Comparison of ENCODE assay signal across 9 cellular contexts in genomic region chr2:9002313-9002636, GRCh38. TPM values are rescaled to one million over a fixed set of nuclear protein-coding genes. Genes with fewer than 3 reads are reported as not detected.
A peak's percentile ranks its signal among the peaks of the same experiment; 100 is the strongest.
DNase-seq lines count a peak whose midpoint lies in the region; ATAC-seq, FAIRE-seq and TF ChIP-seq lines count a peak whose summit lies in the region.
"Had no signal": no experiment of that assay in that cellular context is flagged by ENCODE, and none has a peak within 500 bp of the region (broad histone marks: within the 10 kb centered on the region; RNA-seq: fewer than 3 reads in every experiment).

No MANE protein-coding gene starts in this region.

- H3K18ac ChIP-seq in neuronal stem cell (ENCODE audit: low read length): no peak overlapping the region

- H3K4ac ChIP-seq in neuronal stem cell (ENCODE audit: low read length): no peak overlapping the region

- H3K27me3 ChIP-seq in CD4-positive, alpha-beta memory T cell (ENCODE audit: insufficient read depth, low read length): no peaks in the 10 kb centered on the region
- no peaks in the 10 kb centered on the region for H3K27me3 ChIP-seq in PC-9 (ENCODE audit: insufficient read depth, low read depth)
- no peaks in the 10 kb centered on the region for H3K27me3 ChIP-seq in endothelial cell of umbilical vein (ENCODE audit: control insufficient read depth in 2 of 2, insufficient read depth in 2 of 2, low read length in 2 of 2)
- no peaks in the 10 kb centered on the region for H3K27me3 ChIP-seq in neuronal stem cell (ENCODE audit: control insufficient read depth in 3 of 3, insufficient read depth in 3 of 3, low read depth in 1 of 3, low read length in 3 of 3)
- no peaks in the 10 kb centered on the region for H3K27me3 ChIP-seq in effector memory CD4-positive, alpha-beta T cell (replicated peaks; ENCODE audit: control insufficient read depth, insufficient read depth, low read length, poor library complexity, severe bottlenecking)

- ATAC-seq in HG03039 (IDR thresholded peaks at IDR 0.05; ENCODE audit: unreplicated experiment): no peak
- ATAC-seq: activated naive CD4-positive, alpha-beta T cell treated with anti-CD3 and anti-CD28 coated beads, Interleukin-2, amount 50 U/mL, for 72 hours had no signal

- H3K9me3 ChIP-seq in CD4-positive, alpha-beta memory T cell (ENCODE audit: control insufficient read depth in 1 of 2, low read length in 2 of 2): no peaks in the 10 kb centered on the region
- H3K9me3 ChIP-seq in PC-9 (ENCODE audit: insufficient read depth, low read depth): no peaks in the 10 kb centered on the region
- no peaks in the 10 kb centered on the region for H3K9me3 ChIP-seq in endothelial cell of umbilical vein (replicated peaks; ENCODE audit: control insufficient read depth, insufficient read depth, low read length)
- H3K9me3 ChIP-seq in neuronal stem cell (replicated peaks in 1 of 2; ENCODE audit: control insufficient read depth in 2 of 2, insufficient read depth in 1 of 2, low read depth in 1 of 2, low read length in 2 of 2): peaks cover 0 to 4% of the 10 kb centered on the region in 2 donors
- H3K9me3 ChIP-seq in effector memory CD4-positive, alpha-beta T cell (ENCODE audit: control insufficient read depth, low read length): no peaks in the 10 kb centered on the region

- peak overlapping the region; percentile 98 for H3K4me2 ChIP-seq in PC-9
- H3K4me2 ChIP-seq in endothelial cell of umbilical vein (ENCODE audit: insufficient read depth, low read length): peak overlapping the region; percentile 87
- H3K4me2 ChIP-seq in neuronal stem cell (ENCODE audit: insufficient read depth, low read length, poor library complexity, severe bottlenecking): peak overlapping the region; percentile 93

- no peaks in the 10 kb centered on the region for H3K36me3 Mint-ChIP-seq in CD4-positive, alpha-beta memory T cell
- H3K36me3 Mint-ChIP-seq: activated naive CD4-positive, alpha-beta T cell treated with anti-CD3 and anti-CD28 coated beads, Interleukin-2, amount 50 U/mL, for 72 hours had no signal

- no peak overlapping the region for H2BK5ac ChIP-seq in neuronal stem cell (ENCODE audit: low read length)

- H3K9me3 Mint-ChIP-seq in CD4-positive, alpha-beta memory T cell: no peaks in the 10 kb centered on the region
- H3K9me3 Mint-ChIP-seq: activated naive CD4-positive, alpha-beta T cell treated with anti-CD3 and anti-CD28 coated beads, Interleukin-2, amount 50 U/mL, for 72 hours had no signal

- H3K27ac Mint-ChIP-seq in CD4-positive, alpha-beta memory T cell: no peak overlapping the region
- H3K27ac Mint-ChIP-seq: activated naive CD4-positive, alpha-beta T cell treated with anti-CD3 and anti-CD28 coated beads, Interleukin-2, amount 50 U/mL, for 72 hours had no signal

- H3K9me1 ChIP-seq in endothelial cell of umbilical vein (replicated peaks; ENCODE audit: control insufficient read depth, extremely low read depth, insufficient read depth, low read length): no peaks in the 10 kb centered on the region

- H4K91ac ChIP-seq in neuronal stem cell (ENCODE audit: low read depth, low read length, poor library complexity): no peak overlapping the region

- H3K79me2 ChIP-seq in PC-9 (ENCODE audit: low read depth) (peaks cover 65% of the 10 kb centered on the region), endothelial cell of umbilical vein (ENCODE audit: control insufficient read depth, insufficient read depth, low read length) (no peaks in the 10 kb centered on the region)

- TF ChIP-seq CTCF in PC-9 (conservative IDR thresholded peaks at IDR 0.05) (no peak), endothelial cell of umbilical vein (IDR thresholded peaks at IDR 0.05; ENCODE audit: extremely low read depth in 1 of 2, insufficient read depth in 1 of 2, low read depth in 1 of 2, low read length in 2 of 2) (no peak)

- H3F3A ChIP-seq in PC-9 (ENCODE audit: insufficient read depth, low read depth): peaks cover 36% of the 10 kb centered on the region

- intact Hi-C loops in CD4-positive, alpha-beta memory T cell (cut with micrococcal nuclease): loop anchor here (5.0 kb wide), 2 partner anchors 165 to 320 kb away; partner anchors contain the start of genes ID2 and KIDINS220
- intact Hi-C loops in PC-9 (cut with micrococcal nuclease; ENCODE audit: unreplicated experiment): loop anchor here (5.0 to 10.0 kb wide), 3 partner anchors 55 to 333 kb away; no protein-coding TSS in a partner anchor
- intact Hi-C loops in endothelial cell of umbilical vein (cut with micrococcal nuclease): loop anchor here (2.0 to 5.0 kb wide), 3 partner anchors 105 to 321 kb away; no protein-coding TSS in a partner anchor

- peaks cover 6% of the 10 kb centered on the region for H3K4me1 ChIP-seq in CD4-positive, alpha-beta memory T cell (ENCODE audit: insufficient read depth, low read length)
- H3K4me1 ChIP-seq in PC-9 (replicated peaks; ENCODE audit: insufficient read depth) (peaks cover 55% of the 10 kb centered on the region), endothelial cell of umbilical vein (ENCODE audit: control insufficient read depth, extremely low read depth, insufficient read depth, low read length) (peaks cover 11% of the 10 kb centered on the region), neuronal stem cell (ENCODE audit: control insufficient read depth in 2 of 2, insufficient read depth in 1 of 2, low read depth in 1 of 2, low read length in 2 of 2) (peaks cover 2 to 11% of the 10 kb centered on the region in 2 donors)
- peaks cover 5% of the 10 kb centered on the region for H3K4me1 ChIP-seq in effector memory CD4-positive, alpha-beta T cell (ENCODE audit: control insufficient read depth, insufficient read depth, low read length, poor library complexity, severe bottlenecking)

- no peak for DNase-seq in CD4-positive, alpha-beta memory T cell
- no peak for DNase-seq in PC-9
- DNase-seq in endothelial cell of umbilical vein (ENCODE audit: low read depth, low spot score): no peak
- no peak for DNase-seq in neuronal stem cell (ENCODE audit: low spot score)
- DNase-seq in NCI-H128 (lab: John Stamatoyannopoulos, UW; ENCODE audit: unreplicated experiment): no peak
- no peak for DNase-seq in effector memory CD4-positive, alpha-beta T cell
- no peak for DNase-seq in NCI-H510A treated with DMSO at 0.1 percent for 48 hours (lab: John Stamatoyannopoulos, UW)

- no peaks in the 10 kb centered on the region for H3K9me2 ChIP-seq in PC-9 (ENCODE audit: insufficient read depth)

- CTCF ChIA-PET in CD4-positive, alpha-beta memory T cell (lab: Charles Lee; ENCODE audit: partially characterized antibody): no interaction called here
- CTCF ChIA-PET in PC-9 (lab: Charles Lee): no interaction called here
- CTCF ChIA-PET in endothelial cell of umbilical vein (lab: Charles Lee): no interaction called here

- H2BK12ac ChIP-seq in neuronal stem cell (ENCODE audit: low read length): no peak overlapping the region

- peaks cover 10 to 22% (median 14%) of the 10 kb centered on the region in 4 donors for H3K4me1 Mint-ChIP-seq in CD4-positive, alpha-beta memory T cell

- no peak for TF ChIP-seq POLR2A in endothelial cell of umbilical vein (IDR thresholded peaks at IDR 0.05; ENCODE audit: low read depth, low read length)

- FAIRE-seq in endothelial cell of umbilical vein (lab: Jason Lieb, UNC): no peak

- WGBS in neuronal stem cell (ENCODE audit: extremely low coverage in 2 of 2, insufficient read length in 2 of 2, insufficient replicate concordance in 1 of 2), 2 donors: no CpG with 5 or more reads among the region's 7 CpGs

- no peak overlapping the region for H4K8ac ChIP-seq in neuronal stem cell (ENCODE audit: low read depth, low read length)

- no peak overlapping the region for H3K27ac ChIP-seq in CD4-positive, alpha-beta memory T cell (ENCODE audit: low read depth, low read length)
- peak overlapping the region; percentile 78 for H3K27ac ChIP-seq in PC-9
- no peak overlapping the region for H3K27ac ChIP-seq in endothelial cell of umbilical vein (ENCODE audit: insufficient read depth, low read depth, low read length)
- no peak overlapping the region for H3K27ac ChIP-seq in neuronal stem cell (replicated peaks; ENCODE audit: low read length)
- no peak overlapping the region for H3K27ac ChIP-seq in effector memory CD4-positive, alpha-beta T cell (ENCODE audit: insufficient read depth, low read length, poor library complexity, severe bottlenecking)

- no peak overlapping the region for H3K14ac ChIP-seq in neuronal stem cell (ENCODE audit: low read length)

- no peak overlapping the region for H2BK15ac ChIP-seq in neuronal stem cell (ENCODE audit: low read length)

- H3K27me3 Mint-ChIP-seq in CD4-positive, alpha-beta memory T cell: no peaks in the 10 kb centered on the region

- H3K23ac ChIP-seq in neuronal stem cell (ENCODE audit: low read depth, low read length, poor library complexity): no peak overlapping the region

- peaks cover 5% of the 10 kb centered on the region for H3K79me1 ChIP-seq in neuronal stem cell (ENCODE audit: low read depth, low read length)

- H2AFZ ChIP-seq in PC-9: peak overlapping the region; percentile 64
- H2AFZ ChIP-seq in endothelial cell of umbilical vein (ENCODE audit: low read depth, low read length): no peak overlapping the region
- H2AFZ ChIP-seq in neuronal stem cell (ENCODE audit: low read length): peak overlapping the region; percentile 89

- H3K9ac ChIP-seq in endothelial cell of umbilical vein (replicated peaks; ENCODE audit: extremely low read depth, insufficient read depth, low read length): peak overlapping the region; percentile 8
- H3K9ac ChIP-seq in neuronal stem cell (ENCODE audit: low read depth, low read length, poor library complexity): no peak overlapping the region

- no peak overlapping the region for H3K4me3 ChIP-seq in CD4-positive, alpha-beta memory T cell (ENCODE audit: low read length in 2 of 2)
- H3K4me3 ChIP-seq in PC-9 (peak overlapping the region; percentile 83), endothelial cell of umbilical vein (replicated peaks in 1 of 3; ENCODE audit: insufficient read depth in 1 of 3, low read depth in 1 of 3, low read length in 3 of 3) (peak overlapping the region in 1 of 3 experiments; percentile 71), neuronal stem cell (ENCODE audit: low read length in 2 of 2) (peak overlapping the region in 1 of 2 donors; percentile 81)
- no peak overlapping the region for H3K4me3 ChIP-seq in effector memory CD4-positive, alpha-beta T cell (ENCODE audit: insufficient read depth, low read depth, low read length, poor library complexity, severe bottlenecking)

- no peak overlapping the region for H2AK5ac ChIP-seq in neuronal stem cell (ENCODE audit: low read depth, low read length)

- H3K4me3 Mint-ChIP-seq in CD4-positive, alpha-beta memory T cell: peak overlapping the region; percentile 5 to 89 (median 84)

- dilution Hi-C loops in endothelial cell of umbilical vein (cut with MboI; ENCODE audit: extremely low pct_ligation_motif_present, low sequenced_read_pairs): no loop called here

- BruUV-seq in PC-9 (replicated peaks; lab: Mats Ljungman, UMichigan) (TSS peak; percentile 29), endothelial cell of umbilical vein (replicated peaks; lab: Mats Ljungman, UMichigan) (no TSS peak)

- no peaks in the 10 kb centered on the region for H3K36me3 ChIP-seq in CD4-positive, alpha-beta memory T cell (ENCODE audit: insufficient read depth, low read length)
- H3K36me3 ChIP-seq in PC-9 (ENCODE audit: low read depth): peaks cover 14% of the 10 kb centered on the region; the same call in 1 of the 2 replicates
- H3K36me3 ChIP-seq in endothelial cell of umbilical vein (ENCODE audit: control insufficient read depth in 2 of 2, extremely low read depth in 1 of 2, insufficient read depth in 2 of 2, low read length in 2 of 2): no peaks in the 10 kb centered on the region
- peaks cover 0 to 7% of the 10 kb centered on the region in 2 donors for H3K36me3 ChIP-seq in neuronal stem cell (replicated peaks in 1 of 2; ENCODE audit: control insufficient read depth in 2 of 2, insufficient read depth in 2 of 2, low read length in 2 of 2)
- H3K36me3 ChIP-seq in effector memory CD4-positive, alpha-beta T cell (ENCODE audit: control insufficient read depth, insufficient read depth, low read length): no peaks in the 10 kb centered on the region

- POLR2A ChIA-PET in CD4-positive, alpha-beta memory T cell (lab: Charles Lee; ENCODE audit: partially characterized antibody): no interaction called here
- POLR2A ChIA-PET in PC-9 (lab: Charles Lee; ENCODE audit: unreplicated experiment) (interaction anchor here (0.6 kb wide), 1 partner anchor 101 kb away, joined by 4 read pairs; no protein-coding TSS in a partner anchor), endothelial cell of umbilical vein (lab: Charles Lee) (no interaction called here)

- H2BK120ac ChIP-seq in neuronal stem cell (ENCODE audit: low read depth, low read length): no peak overlapping the region

- no peaks in the 10 kb centered on the region for H4K20me1 ChIP-seq in PC-9 (ENCODE audit: insufficient read depth)
- H4K20me1 ChIP-seq in endothelial cell of umbilical vein (replicated peaks; ENCODE audit: control insufficient read depth, extremely low read depth, insufficient read depth, low read length): no peaks in the 10 kb centered on the region

RNA-seq across cellular contexts. Expression of gene MBOAT2, which starts 1.2 kb away (rescaled TPM):
- total RNA-seq in CD4-positive, alpha-beta memory T cell: 1 to 10 TPM; 1.5 to 2.0 TPM
- polyA plus RNA-seq in CD4-positive, alpha-beta memory T cell: 1 to 10 TPM in 1 of 2 donors, under 1 TPM in 1; 0.20 to 1.9 TPM
- total RNA-seq in PC-9 (2021) (45.3 and 57.7 TPM in 2 replicates), endothelial cell of umbilical vein (17.9 and 22.1 TPM in 2 replicates)
- 8.9 and 10.9 TPM in 2 replicates for polyA plus RNA-seq in endothelial cell of umbilical vein
- polyA plus RNA-seq in endothelial cell of umbilical vein (2011; cell fraction: cytosol; rRNA removed): 6.1 and 7.7 TPM in 2 replicates
- polyA plus RNA-seq in endothelial cell of umbilical vein (2011; cell fraction: nucleus; rRNA removed): 54.3 and 59.3 TPM in 2 replicates
- 17.5 and 18.1 TPM in 2 replicates for polyA plus RNA-seq in endothelial cell of umbilical vein (2012)
- 21.0 and 23.5 TPM in 2 replicates for polyA minus RNA-seq in endothelial cell of umbilical vein
- polyA minus RNA-seq in endothelial cell of umbilical vein (2011; cell fraction: cytosol; rRNA and poly(A)+ RNA removed): 3.6 TPM
- 23.5 and 31.4 TPM in 2 replicates for polyA minus RNA-seq in endothelial cell of umbilical vein (2011; cell fraction: nucleus; rRNA and poly(A)+ RNA removed)
- 21.3 TPM for polyA plus RNA-seq in neuronal stem cell (2013, experiment 1 of 2)
- 22.7 TPM for polyA plus RNA-seq in neuronal stem cell (2013, experiment 2 of 2)
